Comparison of ENCODE assay signal across 23 cellular contexts in the genomic region with DNA sequence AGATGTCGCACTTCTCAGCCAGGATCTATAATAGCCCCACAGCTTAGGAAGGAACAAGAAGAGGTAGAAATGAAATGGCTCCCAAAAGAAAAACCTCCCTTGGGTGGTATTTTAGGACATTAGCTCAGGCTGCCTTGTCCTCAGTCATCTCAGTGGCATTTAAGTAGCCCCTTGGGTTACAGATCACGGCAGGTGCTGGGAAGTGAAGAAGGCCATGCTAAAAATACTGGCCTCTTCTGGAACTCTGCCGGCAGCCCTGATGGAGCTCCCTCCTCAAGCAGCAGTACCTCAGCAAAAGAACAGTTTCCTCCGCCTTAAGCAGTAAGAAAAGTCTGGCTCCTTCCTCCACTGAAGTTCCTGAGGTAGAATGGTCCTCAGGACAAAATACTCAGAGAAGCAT.
"Had no signal": no experiment of that assay in that cellular context is flagged by ENCODE, and none has a peak within 500 bp of the region (broad histone marks: within the 10 kb centered on the region; RNA-seq: fewer than 3 reads in every experiment).

No MANE protein-coding gene starts in this region.

- H3K36me3 Mint-ChIP-seq: activated naive CD8-positive, alpha-beta T cell treated with anti-CD3 and anti-CD28 coated beads for 36 hours; naive B cell had no signal

- H3K9me3 ChIP-seq: adrenal gland, heart left ventricle, pancreas, prostate gland, sigmoid colon, tibial nerve had no signal

- H3K4me1 ChIP-seq: adrenal gland, pancreas, prostate gland had no signal

- DNase-seq: activated CD4-positive, alpha-beta T cell treated with anti-CD3 and anti-CD28 coated beads for 36 hours; activated CD4-positive, CD25-positive, alpha-beta regulatory T cell; activated effector memory CD4-positive, alpha-beta T cell treated with anti-CD3 and anti-CD28 coated beads, Interleukin-2, amount 50 U/mL, for 16 hours; activated naive CD4-positive, alpha-beta T cell treated with anti-CD3 and anti-CD28 coated beads for 36 hours; activated naive CD8-positive, alpha-beta T cell treated with anti-CD3 and anti-CD28 coated beads for 36 hours; activated T-cell treated with anti-CD3 and anti-CD28 coated beads for 4 hours; adrenal gland; aorta; brain microvascular endothelial cell; caudate nucleus; heart left ventricle; hypothalamus; immature natural killer cell; mesendoderm; naive B cell; pancreas; sigmoid colon; stimulated activated CD4-positive, alpha-beta T cell treated with anti-CD3 and anti-CD28 coated beads, Interleukin-15, amount 100 ng/mL, for 24 hours; stimulated activated CD4-positive, alpha-beta T cell treated with anti-CD3 and anti-CD28 coated beads, Interleukin-2, amount 100 ng/mL, for 24 hours; stimulated activated naive CD4-positive, alpha-beta T cell had no signal

- H3K27me3 ChIP-seq: adrenal gland, brain microvascular endothelial cell, heart left ventricle, pancreas, sigmoid colon had no signal

- H3K36me3 ChIP-seq: adrenal gland, brain microvascular endothelial cell, heart left ventricle, pancreas, prostate gland, sigmoid colon, tibial nerve had no signal

- H3K4me1 Mint-ChIP-seq: activated CD4-positive, alpha-beta T cell treated with anti-CD3 and anti-CD28 coated beads for 36 hours; activated naive CD8-positive, alpha-beta T cell treated with anti-CD3 and anti-CD28 coated beads for 36 hours; naive B cell had no signal

- ATAC-seq: activated CD4-positive, alpha-beta T cell treated with anti-CD3 and anti-CD28 coated beads for 36 hours had no signal

- H3K4me3 Mint-ChIP-seq: activated CD4-positive, alpha-beta T cell treated with anti-CD3 and anti-CD28 coated beads for 36 hours; activated naive CD4-positive, alpha-beta T cell treated with anti-CD3 and anti-CD28 coated beads for 36 hours; activated naive CD8-positive, alpha-beta T cell treated with anti-CD3 and anti-CD28 coated beads for 36 hours; immature natural killer cell; naive B cell had no signal

- H3K9me3 Mint-ChIP-seq: activated naive CD4-positive, alpha-beta T cell treated with anti-CD3 and anti-CD28 coated beads for 36 hours; activated naive CD8-positive, alpha-beta T cell treated with anti-CD3 and anti-CD28 coated beads for 36 hours had no signal

- H3K4me3 ChIP-seq: adrenal gland, heart left ventricle, lung, pancreas, prostate gland, sigmoid colon, tibial nerve had no signal

- H3K27ac Mint-ChIP-seq: activated CD4-positive, alpha-beta T cell treated with anti-CD3 and anti-CD28 coated beads for 36 hours; activated naive CD4-positive, alpha-beta T cell treated with anti-CD3 and anti-CD28 coated beads for 36 hours; activated naive CD8-positive, alpha-beta T cell treated with anti-CD3 and anti-CD28 coated beads for 36 hours; immature natural killer cell; naive B cell had no signal

- H3K27ac ChIP-seq: adrenal gland, brain microvascular endothelial cell, heart left ventricle, pancreas, prostate gland, sigmoid colon, tibial nerve had no signal
